8 cellular contexts compared by ENCODE assay signal in genomic region chr4:174714393-174715211, GRCh38.
DNase-seq lines count a peak whose midpoint lies in the region; ATAC-seq, FAIRE-seq and TF ChIP-seq lines count a peak whose summit lies in the region.

No MANE protein-coding gene starts in this region.

- H3K4me1 ChIP-seq in upper lobe of right lung, result no peaks in the 10 kb centered on the region

- H3K36me3 Mint-ChIP-seq in T-helper 2 cell treated with Interferon-gamma antibody and Interleukin-4, amounts not matched to agents 5 μg/mL and 100 μg/mL, for 36 hours (ENCODE audit: low read depth), result no peaks in the 10 kb centered on the region

- no peaks in the 10 kb centered on the region for H3K27me3 ChIP-seq in MG63
- H3K27me3 ChIP-seq in upper lobe of right lung, result no peaks in the 10 kb centered on the region

- DNase-seq in CMK (ENCODE audit: low read depth) (peak; percentile 18), GM12891 (ENCODE audit: insufficient read length, low spot score) (peak; percentile 21), MG63 (peak; percentile 23), iPS DF 19.7 (ENCODE audit: low read depth, low spot score) (peak; percentile 3), upper lobe of right lung (no peak)
- no peak for DNase-seq in T-helper 2 cell treated with Interferon-gamma antibody and Interleukin-4, amounts not matched to agents 5 μg/mL and 100 μg/mL, for 36 hours (ENCODE audit: low spot score)

- peak; percentile 95 for ATAC-seq in HG02610 (IDR thresholded peaks at IDR 0.05; ENCODE audit: unreplicated experiment)
- peak; percentile 88 for ATAC-seq in upper lobe of right lung

- no peak for TF ChIP-seq POLR2A in GM12891 (IDR thresholded peaks at IDR 0.05; ENCODE audit: low read depth, low read length)

- H3K4me3 Mint-ChIP-seq in T-helper 2 cell treated with Interferon-gamma antibody and Interleukin-4, amounts not matched to agents 5 μg/mL and 100 μg/mL, for 36 hours, result no peak overlapping the region

- H3K36me3 ChIP-seq in MG63, result no peaks in the 10 kb centered on the region
- H3K36me3 ChIP-seq in upper lobe of right lung, result no peaks in the 10 kb centered on the region

- no peak overlapping the region for H3K27ac Mint-ChIP-seq in T-helper 2 cell treated with Interferon-gamma antibody and Interleukin-4, amounts not matched to agents 5 μg/mL and 100 μg/mL, for 36 hours

- H3K9me3 ChIP-seq in MG63, result no peaks in the 10 kb centered on the region
- no peaks in the 10 kb centered on the region for H3K9me3 ChIP-seq in upper lobe of right lung

- intact Hi-C loops in upper lobe of right lung (cut with DNase I), result no loop called here

- H3K27me3 Mint-ChIP-seq in T-helper 2 cell treated with Interferon-gamma antibody and Interleukin-4, amounts not matched to agents 5 μg/mL and 100 μg/mL, for 36 hours (ENCODE audit: low read depth), result no peaks in the 10 kb centered on the region

- TF ChIP-seq CTCF in WI38 (IDR thresholded peaks at IDR 0.05; ENCODE audit: low read depth, low read length), result 0 out of 2 replicates have a peak, but pooled peaks have one; percentile 4
- TF ChIP-seq CTCF in upper lobe of right lung (IDR thresholded peaks at IDR 0.05), result peak; percentile 70

- no peak overlapping the region for H3K27ac ChIP-seq in upper lobe of right lung

- H3K4me3 ChIP-seq in MG63 (no peak overlapping the region), WI38 (ENCODE audit: low read depth, low read length) (no peak overlapping the region), upper lobe of right lung (no peak overlapping the region)

- no peaks in the 10 kb centered on the region for H3K9me3 Mint-ChIP-seq in T-helper 2 cell treated with Interferon-gamma antibody and Interleukin-4, amounts not matched to agents 5 μg/mL and 100 μg/mL, for 36 hours

- H3K4me1 Mint-ChIP-seq in T-helper 2 cell treated with Interferon-gamma antibody and Interleukin-4, amounts not matched to agents 5 μg/mL and 100 μg/mL, for 36 hours (ENCODE audit: low read depth), result no peaks in the 10 kb centered on the region

- FAIRE-seq in GM12891 (lab: Jason Lieb, UNC), result peak; percentile 52

TF ChIP-seq in GM12891, 5 proteins besides CTCF, POLR2A, EP300 and RAD21:
- no peak for TF ChIP-seq TAF1 (IDR thresholded peaks at IDR 0.05; ENCODE audit: low read depth, low read length)
- no peak for TF ChIP-seq SPI1 (IDR thresholded peaks at IDR 0.05; ENCODE audit: low read depth, low read length)
- TF ChIP-seq PAX5 (IDR thresholded peaks at IDR 0.05; ENCODE audit: insufficient read depth, low read length, severe bottlenecking), result no peak
- no peak for TF ChIP-seq POLR2AphosphoS5 (IDR thresholded peaks at IDR 0.05; ENCODE audit: low read depth, low read length)
- TF ChIP-seq POU2F2 (IDR thresholded peaks at IDR 0.05; ENCODE audit: low read depth, low read length), result no peak

Comparison
In these comparisons a context has a peak if more than half of its experiments do, and no peak if none do; other contexts are left out.
1. DNase-seq: peak in CMK (single experiment), GM12891 (single experiment), MG63 (single experiment) and iPS DF 19.7 (single experiment); none in upper lobe of right lung (single experiment) and T-helper 2 cell treated with Interferon-gamma antibody and Interleukin-4, amounts not matched to agents 5 μg/mL and 100 μg/mL, for 36 hours (single experiment).